8 cellular contexts compared by ENCODE assay signal in the genomic region with DNA sequence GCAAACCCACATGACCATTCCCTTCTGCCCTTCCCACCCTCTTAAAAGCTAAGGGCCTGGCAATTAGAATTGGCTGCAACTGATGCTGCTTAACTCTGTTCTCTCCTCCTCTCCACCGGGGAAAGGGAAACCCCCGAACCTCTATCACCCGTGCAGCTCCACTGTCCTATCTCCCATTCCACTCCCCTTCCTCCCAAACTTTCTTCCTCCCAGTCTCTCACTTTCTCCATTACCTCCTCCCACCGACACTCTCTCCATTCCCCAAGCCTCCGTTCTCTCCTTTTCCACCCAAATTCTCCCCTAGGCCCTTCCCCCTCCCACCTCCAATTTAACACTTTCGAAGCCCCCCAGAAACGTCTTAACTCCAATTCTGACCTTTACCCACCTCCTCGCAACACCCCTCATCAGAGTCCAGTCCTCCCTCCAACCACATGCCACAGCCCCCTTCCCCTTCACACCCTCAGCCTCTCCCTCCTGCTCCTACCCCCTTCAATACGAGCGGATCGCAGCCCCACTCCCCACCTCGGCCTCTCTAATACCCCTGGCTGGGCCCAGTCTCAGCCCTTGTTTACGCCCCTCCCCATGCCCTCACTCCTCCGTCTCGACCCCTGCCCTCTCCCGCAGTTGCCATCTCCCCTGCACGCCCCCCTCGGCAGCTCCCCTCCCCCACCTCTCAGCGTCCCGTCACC. TPM values are rescaled to one million over a fixed set of nuclear protein-coding genes. Genes with fewer than 3 reads are reported as not detected.
DNase-seq lines count a peak whose midpoint lies in the region; ATAC-seq and TF ChIP-seq lines count a peak whose summit lies in the region.

No MANE protein-coding gene starts in this region.

- H3K9me3 ChIP-seq in adipocyte (ENCODE audit: control insufficient read depth, low read length) (no peaks in the 10 kb centered on the region), iPS DF 6.9 (ENCODE audit: control insufficient read depth, insufficient read depth, low read length) (no peaks in the 10 kb centered on the region), stomach (no peaks in the 10 kb centered on the region), T-helper 17 cell (ENCODE audit: control insufficient read depth, low read length, poor library complexity, severe bottlenecking) (no peaks in the 10 kb centered on the region)

- intact Hi-C loops in stomach (cut with DNase I; ENCODE audit: low total_unique reads): no loop called here

- H3K4me1 ChIP-seq in adipocyte (ENCODE audit: control insufficient read depth, insufficient read depth, low read length) (peaks cover 30% of the 10 kb centered on the region), iPS DF 6.9 (ENCODE audit: control insufficient read depth, insufficient read depth, low read length) (no peaks in the 10 kb centered on the region), stomach (peaks cover 28 to 70% (median 59%) of the 10 kb centered on the region in 4 donors)

- peak overlapping the region; percentile 94 for H3K4me3 ChIP-seq in adipocyte (ENCODE audit: low read length)
- peak overlapping the region; percentile 73; the same call in 1 of the 2 replicates for H3K4me3 ChIP-seq in iPS DF 6.9 (ENCODE audit: low read length)
- peak overlapping the region; percentile 66 to 79 (median 74) for H3K4me3 ChIP-seq in stomach

- DNase-seq in AG08396 (ENCODE audit: low spot score) (peak; percentile 32), HEK293T (ENCODE audit: extremely low spot score) (no peak), adipocyte (ENCODE audit: low read depth) (peak; percentile 67), iPS DF 6.9 (ENCODE audit: low read depth, low spot score) (no peak), stomach (no peak), T-helper 17 cell (no peak), NCI-H2171 (lab: John Stamatoyannopoulos, UW) (no peak)

- H3K36me3 ChIP-seq in adipocyte (ENCODE audit: control insufficient read depth, insufficient read depth, low read length, severe bottlenecking): peaks cover 32% of the 10 kb centered on the region
- H3K36me3 ChIP-seq in iPS DF 6.9 (ENCODE audit: control insufficient read depth, insufficient read depth, low read length): peaks cover 5% of the 10 kb centered on the region; the same call in 1 of the 2 replicates
- peaks cover 20 to 36% (median 31%) of the 10 kb centered on the region in 4 donors for H3K36me3 ChIP-seq in stomach

- WGBS in iPS DF 6.9 (ENCODE audit: insufficient coverage, insufficient read length): 100% methylated on average over 1 of the region's 20 CpGs
- WGBS in stomach, 5 donors: 1% methylated on average over 20 of the region's 20 CpGs

- H3K27me3 ChIP-seq in adipocyte (replicated peaks; ENCODE audit: control insufficient read depth, insufficient read depth, low read length) (no peaks in the 10 kb centered on the region), iPS DF 6.9 (ENCODE audit: control insufficient read depth, insufficient read depth, low read length) (no peaks in the 10 kb centered on the region), stomach (no peaks in the 10 kb centered on the region)

- no peak for TF ChIP-seq POLR2A in stomach (IDR thresholded peaks at IDR 0.05)

- peaks cover 38% of the 10 kb centered on the region for H3K4me1 Mint-ChIP-seq in T-helper 17 cell

- CTCF ChIA-PET in HEK293T (lab: Yijun Ruan, JAX): no interaction called here

- no peak for ATAC-seq in T-helper 17 cell
- ATAC-seq in HG02840 (IDR thresholded peaks at IDR 0.05; ENCODE audit: low FRiP score, unreplicated experiment): no peak

- peak overlapping the region; percentile 95 for H3K9ac ChIP-seq in adipocyte (ENCODE audit: low read length)

- POLR2A ChIA-PET in HEK293T (lab: Yijun Ruan, JAX): interaction anchor here (1.0 to 2.4 kb wide), 7 partner anchors 14 to 258 kb away, joined by 3 to 18 read pairs (median 5); a partner anchor contains a TSS

- TF ChIP-seq CTCF in stomach (IDR thresholded peaks at IDR 0.05): no peak

- no peak overlapping the region for H3K4me3 Mint-ChIP-seq in T-helper 17 cell

- H3K27me3 Mint-ChIP-seq in T-helper 17 cell: no peaks in the 10 kb centered on the region

- TF ChIP-seq EP300 in stomach (IDR thresholded peaks at IDR 0.05): no peak

- no peak overlapping the region for H3K27ac ChIP-seq in iPS DF 6.9 (ENCODE audit: low read length)
- peak overlapping the region; percentile 90 to 97 (median 96) for H3K27ac ChIP-seq in stomach

- no peak overlapping the region for H3K27ac Mint-ChIP-seq in T-helper 17 cell

- H3K36me3 Mint-ChIP-seq in T-helper 17 cell (ENCODE audit: low read depth): peaks cover 3% of the 10 kb centered on the region

TF ChIP-seq in HEK293T, 16 proteins besides CTCF, POLR2A, EP300 and RAD21:
- TF ChIP-seq L3MBTL2 (conservative IDR thresholded peaks at IDR 0.05) (peak; percentile 93), FOXA1 (IDR thresholded peaks at IDR 0.05) (no peak), SP1 (IDR thresholded peaks at IDR 0.05) (no peak)

RNA-seq across cellular contexts. Expression of a gene that starts 0.6 kb away (rescaled TPM):
- total RNA-seq in stomach: 10 to 100 TPM in 3 of 5 donors, 1 to 10 TPM in 2; 2.3 to 35.9 (median 14.3) TPM
- polyA plus RNA-seq in stomach: 10 to 100 TPM; 16.5 to 31.9 (median 18.6) TPM
- total RNA-seq in T-helper 17 cell: 10 to 100 TPM; 32.9 to 40.0 TPM

RNA-seq across cellular contexts. Expression of a gene that starts 14.0 kb away (rescaled TPM):
- total RNA-seq in stomach (10 to 100 TPM in 4 of 5 donors, 1 to 10 TPM in 1; 8.8 to 77.9 (median 20.9) TPM), T-helper 17 cell (10 to 100 TPM; 16.0 to 19.3 TPM)
- 10 to 100 TPM; 20.0 to 34.2 (median 27.3) TPM for polyA plus RNA-seq in stomach

RNA-seq across cellular contexts. Expression of a gene that starts 14.0 kb away (rescaled TPM):
- 10 to 100 TPM in 3 of 5 donors, not detected in 2; 11.6 to 21.3 (median 19.3) TPM for total RNA-seq in stomach
- 100 to 1,000 TPM in 2 of 3 donors, 10 to 100 TPM in 1; 97.5 to 166 (median 122) TPM for polyA plus RNA-seq in stomach
- 10 to 100 TPM; 34.5 to 37.1 TPM for total RNA-seq in T-helper 17 cell

RNA-seq across cellular contexts. Expression of a gene that starts 21.9 kb away (rescaled TPM):
- 10 to 100 TPM in 4 of 5 donors, not detected in 1; 21.9 to 95.1 (median 33.6) TPM for total RNA-seq in stomach
- polyA plus RNA-seq in stomach: 100 to 1,000 TPM; 163 to 206 (median 203) TPM
- 100 to 1,000 TPM; 152 to 154 TPM for total RNA-seq in T-helper 17 cell

RNA-seq across cellular contexts. Expression of a gene that starts 27.4 kb away (rescaled TPM):
- total RNA-seq in stomach (10 to 100 TPM; 13.6 to 35.3 (median 22.9) TPM), T-helper 17 cell (10 to 100 TPM; 35.9 to 37.0 TPM)
- 10 to 100 TPM; 16.2 to 23.2 (median 16.9) TPM for polyA plus RNA-seq in stomach

Comparison
In these comparisons a context has a peak if more than half of its experiments do, and no peak if none do; other contexts are left out.
1. DNase-seq: peak in AG08396 (single experiment) and adipocyte (single experiment); none in HEK293T (single experiment), iPS DF 6.9 (single experiment), stomach (single experiment), T-helper 17 cell (0 of 3) and NCI-H2171 (single experiment).
2. Peak in every context shown above with its lines, with median percentiles within 50 percentile points of each other: H3K4me3 ChIP-seq.